ENCODE assay signal across 27 cellular contexts in the genomic region with DNA sequence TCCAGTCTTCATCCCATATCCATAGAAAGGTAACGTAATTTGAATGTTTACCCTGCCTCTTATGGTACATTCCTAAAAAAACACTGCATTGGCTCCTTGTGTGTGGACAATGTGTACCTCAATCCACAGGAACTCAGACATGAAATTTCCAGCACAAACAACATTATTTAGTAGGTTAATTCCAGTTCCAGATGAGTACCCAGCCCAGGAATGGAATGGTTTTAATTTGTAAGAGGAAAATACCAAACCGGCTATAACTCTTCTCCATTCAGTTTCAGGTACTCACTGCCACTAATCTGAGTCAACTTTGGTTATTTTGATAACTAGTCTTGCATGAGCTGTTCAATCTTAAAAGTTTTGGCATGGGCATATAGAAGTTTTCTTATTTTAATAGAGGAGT. TPM values are rescaled to one million over a fixed set of nuclear protein-coding genes. Genes with fewer than 3 reads are reported as not detected.
"Had no signal": no experiment of that assay in that cellular context is flagged by ENCODE, and none has a peak within 500 bp of the region (broad histone marks: within the 10 kb centered on the region; RNA-seq: fewer than 3 reads in every experiment).

No MANE protein-coding gene starts in this region.

- H3K27ac Mint-ChIP-seq: activated naive CD4-positive, alpha-beta T cell treated with anti-CD3 and anti-CD28 coated beads for 36 hours; immature natural killer cell; natural killer cell; stimulated activated memory B cell treated with anti-CD40 and anti-IgM and Interleukin-4, amounts not matched to agents 10 μg/mL and 1 μg/mL and 100 μg/mL, for 72 hours; T-helper 1 cell treated with Interleukin-12 subunit alpha and Interleukin-12 subunit beta and Interleukin-4 antibody, amounts not matched to agents 30 μg/mL and 1 μg/mL, for 36 hours; type B pancreatic cell had no signal

- ATAC-seq: activated CD4-positive, CD25-positive, alpha-beta regulatory T cell treated with anti-CD3 and anti-CD28 coated beads, Interleukin-2, amount 50 U/mL, for 24 hours; activated T-cell treated with anti-CD3 and anti-CD28 coated beads, Interleukin-2, amount 50 U/mL, for 4 hours; gastrocnemius medialis; heart right ventricle; left colon; lower lobe of right lung; natural killer cell; sciatic nerve; stimulated activated memory B cell treated with anti-CD40 and anti-IgM and Interleukin-4, amounts not matched to agents 10 μg/mL and 1 μg/mL and 100 μg/mL, for 72 hours had no signal

- H3K27ac ChIP-seq: cardiac muscle cell, gastrocnemius medialis, heart right ventricle, lower lobe of right lung, neutrophil, parathyroid adenoma, spleen, testis had no signal

- H3K4me1 Mint-ChIP-seq: immature natural killer cell; natural killer cell; stimulated activated memory B cell treated with anti-CD40 and anti-IgM and Interleukin-4, amounts not matched to agents 10 μg/mL and 1 μg/mL and 100 μg/mL, for 72 hours had no signal

- H3K4me1 ChIP-seq: gastrocnemius medialis, heart right ventricle, lower lobe of right lung, parathyroid adenoma, spleen, testis had no signal

- DNase-seq: activated CD4-positive, alpha-beta T cell treated with anti-CD3 and anti-CD28 coated beads, Interleukin-2, amount 50 U/mL, for 1 hour; activated CD8-positive, alpha-beta memory T cell treated with anti-CD3 and anti-CD28 coated beads, Interleukin-2, amount 50 U/mL, for 4 hours; activated naive CD4-positive, alpha-beta T cell treated with anti-CD3 and anti-CD28 coated beads for 36 hours; activated T-cell treated with anti-CD3 and anti-CD28 coated beads, Interleukin-2, amount 50 U/mL, for 4 hours; aorta; dermis blood vessel endothelial cell; effector memory CD4-positive, alpha-beta T cell; gastrocnemius medialis; heart right ventricle; immature natural killer cell; left colon; lower lobe of right lung; natural killer cell; spleen; stimulated activated CD4-positive, alpha-beta T cell treated with anti-CD3 and anti-CD28 coated beads, Interleukin-4, amount 100 ng/mL, for 4 hours; testis had no signal

- H3K4me3 Mint-ChIP-seq: activated naive CD4-positive, alpha-beta T cell treated with anti-CD3 and anti-CD28 coated beads for 36 hours; activated T-cell treated with anti-CD3 and anti-CD28 coated beads, Interleukin-2, amount 50 U/mL, for 4 hours; immature natural killer cell; natural killer cell; stimulated activated memory B cell treated with anti-CD40 and anti-IgM and Interleukin-4, amounts not matched to agents 10 μg/mL and 1 μg/mL and 100 μg/mL, for 72 hours; T-helper 1 cell treated with Interleukin-12 subunit alpha and Interleukin-12 subunit beta and Interleukin-4 antibody, amounts not matched to agents 30 μg/mL and 1 μg/mL, for 36 hours; type B pancreatic cell had no signal

- H3K27me3 ChIP-seq: cardiac muscle cell, gastrocnemius medialis, heart right ventricle, neutrophil, spleen, testis had no signal

- H3K36me3 ChIP-seq: cardiac muscle cell, gastrocnemius medialis, heart right ventricle, lower lobe of right lung, neutrophil, spleen had no signal

- H2AFZ ChIP-seq: parathyroid adenoma had no signal

- H3K4me3 ChIP-seq: cardiac muscle cell, gastrocnemius medialis, heart right ventricle, lower lobe of right lung, spleen, testis had no signal

- H3K9me3 ChIP-seq: gastrocnemius medialis, heart right ventricle, lower lobe of right lung, neutrophil, spleen, testis had no signal

- H3K9ac ChIP-seq: parathyroid adenoma had no signal

- H3K79me2 ChIP-seq: parathyroid adenoma had no signal

- H3K36me3 Mint-ChIP-seq: immature natural killer cell; natural killer cell; stimulated activated memory B cell treated with anti-CD40 and anti-IgM and Interleukin-4, amounts not matched to agents 10 μg/mL and 1 μg/mL and 100 μg/mL, for 72 hours; type B pancreatic cell had no signal

- H3K9me3 Mint-ChIP-seq: activated naive CD4-positive, alpha-beta T cell treated with anti-CD3 and anti-CD28 coated beads for 36 hours; activated T-cell treated with anti-CD3 and anti-CD28 coated beads, Interleukin-2, amount 50 U/mL, for 4 hours; stimulated activated memory B cell treated with anti-CD40 and anti-IgM and Interleukin-4, amounts not matched to agents 10 μg/mL and 1 μg/mL and 100 μg/mL, for 72 hours; T-helper 1 cell treated with Interleukin-12 subunit alpha and Interleukin-12 subunit beta and Interleukin-4 antibody, amounts not matched to agents 30 μg/mL and 1 μg/mL, for 36 hours; type B pancreatic cell had no signal

- FAIRE-seq: endothelial cell of umbilical vein had no signal

RNA-seq across cellular contexts. Expression of a gene that starts 39.0 kb away (rescaled TPM):
- total RNA-seq: activated naive CD4-positive, alpha-beta T cell treated with anti-CD3 and anti-CD28 coated beads for 36 hours; natural killer cell had no signal

RNA-seq across cellular contexts. Expression of a gene that starts 54.8 kb away (rescaled TPM):
- total RNA-seq: activated naive CD4-positive, alpha-beta T cell treated with anti-CD3 and anti-CD28 coated beads for 36 hours; activated T-cell treated with anti-CD3 and anti-CD28 coated beads, Interleukin-2, amount 50 U/mL, for 4 hours; aorta; cardiac muscle cell; chondrocyte; dermis blood vessel endothelial cell; endothelial cell of umbilical vein; fibroblast of lung; gastrocnemius medialis; heart right ventricle; left colon; lower lobe of right lung; natural killer cell; sciatic nerve; spleen; testis had no signal
